In genomic region chr9:26508897-26509296, GRCh38 we compare ENCODE assay signal across 26 cellular contexts.
"Had no signal": no experiment of that assay in that cellular context is flagged by ENCODE, and none has a peak within 500 bp of the region (broad histone marks: within the 10 kb centered on the region; RNA-seq: fewer than 3 reads in every experiment).

No MANE protein-coding gene starts in this region.

- H3K27ac ChIP-seq: stomach, suprapubic skin, testis, thoracic aorta, thyroid gland, tibial artery, tibial nerve, transverse colon, upper lobe of left lung, upper lobe of right lung, uterus, vagina had no signal

- H3K4me3 ChIP-seq: stomach, suprapubic skin, testis, thoracic aorta, thyroid gland, tibial artery, tibial nerve, transverse colon, upper lobe of left lung, upper lobe of right lung, uterus, vagina had no signal

- H3K4me1 ChIP-seq: stomach, suprapubic skin, thyroid gland, tibial nerve, transverse colon, upper lobe of left lung, upper lobe of right lung, uterus, vagina had no signal

- H3K27me3 ChIP-seq: stomach, suprapubic skin, testis, thyroid gland, tibial artery, tibial nerve, transverse colon, upper lobe of left lung, upper lobe of right lung, uterus, vagina had no signal

- H3K9me3 ChIP-seq: stomach, suprapubic skin, testis, thoracic aorta, thyroid gland, tibial artery, tibial nerve, transverse colon, upper lobe of left lung, upper lobe of right lung, uterus, vagina had no signal

- DNase-seq: stimulated activated CD4-positive, alpha-beta T cell treated with anti-CD3 and anti-CD28 coated beads, Interleukin-2, amount 100 ng/mL, for 48 hours; stimulated activated CD4-positive, alpha-beta T cell treated with anti-CD3 and anti-CD28 coated beads, Interleukin-4, amount 100 ng/mL, for 1 hour; stimulated activated CD4-positive, alpha-beta T cell treated with anti-CD3 and anti-CD28 coated beads, Interleukin-4, amount 100 ng/mL, for 24 hours; stimulated activated CD4-positive, alpha-beta T cell treated with anti-CD3 and anti-CD28 coated beads, Interleukin-4, amount 100 ng/mL, for 4 hours; stimulated activated CD8-positive, alpha-beta memory T cell treated with anti-CD3 and anti-CD28 coated beads, Interleukin-4, amount 100 ng/mL, for 48 hours; stimulated activated naive B cell treated with anti-CD40 and anti-IgM and Interleukin-4, amounts not matched to agents 10 μg/mL and 1 μg/mL and 100 μg/mL, for 72 hours; stimulated activated naive CD4-positive, alpha-beta T cell; stimulated activated naive CD4-positive, alpha-beta T cell treated with Interleukin-2 at 50 U/mL for 16 hours; stimulated activated naive CD8-positive, alpha-beta T cell treated with anti-CD3 and anti-CD28 coated beads, Interleukin-15, amount 100 ng/mL, for 72 hours; stimulated activated naive CD8-positive, alpha-beta T cell treated with anti-CD3 and anti-CD28 coated beads, Interleukin-15, Interleukin-2, amounts not matched to agents 100 U/mL and 50 U/mL, for 24 hours; stomach; substantia nigra; testis; thyroid gland; tibial artery; transverse colon; trophoblast cell; upper lobe of left lung; upper lobe of right lung; uterus had no signal

- ATAC-seq: stimulated activated effector memory CD8-positive, alpha-beta T cell treated with anti-CD3 and anti-CD28 coated beads, Interleukin-12 subunit alpha, Interleukin-12 subunit beta, amount 100 ng/mL, for 72 hours; stimulated activated memory B cell treated with anti-CD40 and anti-IgM and Interleukin-4, amounts not matched to agents 10 μg/mL and 1 μg/mL and 100 μg/mL, for 72 hours; stimulated activated naive B cell treated with anti-CD40 and anti-IgM and Interleukin-4, amounts not matched to agents 10 μg/mL and 1 μg/mL and 100 μg/mL, for 72 hours; stimulated activated naive CD8-positive, alpha-beta T cell treated with anti-CD3 and anti-CD28 coated beads, Interleukin-15, amount 100 ng/mL, for 72 hours; stimulated activated naive CD8-positive, alpha-beta T cell treated with anti-CD3 and anti-CD28 coated beads, Interleukin-15, Interleukin-2, amounts not matched to agents 100 U/mL and 50 U/mL, for 24 hours; upper lobe of right lung had no signal

- H3K36me3 ChIP-seq: stomach, suprapubic skin, thoracic aorta, thyroid gland, tibial artery, tibial nerve, transverse colon, upper lobe of left lung, upper lobe of right lung, uterus, vagina had no signal
